Comparison of ENCODE assay signal across 1 cellular context in genomic region chr12:14843425-14843887, GRCh38.
TF ChIP-seq lines count a peak whose summit lies in the region.

A gene with protein sequence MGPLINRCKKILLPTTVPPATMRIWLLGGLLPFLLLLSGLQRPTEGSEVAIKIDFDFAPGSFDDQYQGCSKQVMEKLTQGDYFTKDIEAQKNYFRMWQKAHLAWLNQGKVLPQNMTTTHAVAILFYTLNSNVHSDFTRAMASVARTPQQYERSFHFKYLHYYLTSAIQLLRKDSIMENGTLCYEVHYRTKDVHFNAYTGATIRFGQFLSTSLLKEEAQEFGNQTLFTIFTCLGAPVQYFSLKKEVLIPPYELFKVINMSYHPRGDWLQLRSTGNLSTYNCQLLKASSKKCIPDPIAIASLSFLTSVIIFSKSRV (minus strand): TSS chr12:14843526. CDS start chr12:14843113, 413 bp downstream.

TF ChIP-seq in K562, 482 proteins besides CTCF, POLR2A, EP300 and RAD21:
- TF ChIP-seq, protein P1, sequence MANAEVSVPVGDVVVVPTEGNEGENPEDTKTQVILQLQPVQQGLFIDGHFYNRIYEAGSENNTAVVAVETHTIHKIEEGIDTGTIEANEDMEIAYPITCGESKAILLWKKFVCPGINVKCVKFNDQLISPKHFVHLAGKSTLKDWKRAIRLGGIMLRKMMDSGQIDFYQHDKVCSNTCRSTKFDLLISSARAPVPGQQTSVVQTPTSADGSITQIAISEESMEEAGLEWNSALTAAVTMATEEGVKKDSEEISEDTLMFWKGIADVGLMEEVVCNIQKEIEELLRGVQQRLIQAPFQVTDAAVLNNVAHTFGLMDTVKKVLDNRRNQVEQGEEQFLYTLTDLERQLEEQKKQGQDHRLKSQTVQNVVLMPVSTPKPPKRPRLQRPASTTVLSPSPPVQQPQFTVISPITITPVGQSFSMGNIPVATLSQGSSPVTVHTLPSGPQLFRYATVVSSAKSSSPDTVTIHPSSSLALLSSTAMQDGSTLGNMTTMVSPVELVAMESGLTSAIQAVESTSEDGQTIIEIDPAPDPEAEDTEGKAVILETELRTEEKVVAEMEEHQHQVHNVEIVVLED (CRISPR knock-in tag; IDR thresholded peaks at IDR 0.05): no peak
- 0 out of 2 replicates have a peak, but pooled peaks have one; percentile 17 for TF ChIP-seq FOSL1 (tag; conservative IDR thresholded peaks at IDR 0.05)
- 0 out of 2 replicates have a peak, but pooled peaks have one; percentile 29 for TF ChIP-seq SMARCE1 (IDR thresholded peaks at IDR 0.05)
- 0 out of 2 replicates have a peak, but pooled peaks have one; percentile 25 for TF ChIP-seq ZKSCAN1 (IDR thresholded peaks at IDR 0.05; ENCODE audit: low read depth, low read length)
- no peak for TF ChIP-seq JUNB (CRISPR knock-in tag; conservative IDR thresholded peaks at IDR 0.05)
- TF ChIP-seq ARID1B (IDR thresholded peaks at IDR 0.05): peak; percentile 84
- TF ChIP-seq ZNF766 (CRISPR knock-in tag; conservative IDR thresholded peaks at IDR 0.05): 0 out of 2 replicates have a peak, but pooled peaks have one; percentile 38
- no peak for TF ChIP-seq XRCC3 (IDR thresholded peaks at IDR 0.05)
- peak; percentile 63; the same call in 1 of the 2 replicates for TF ChIP-seq SMARCA4 (IDR thresholded peaks at IDR 0.05)
- peak; percentile 35; the same call in 1 of the 2 replicates for TF ChIP-seq MYNN (IDR thresholded peaks at IDR 0.05)
- TF ChIP-seq MYNN (CRISPR knock-in tag; IDR thresholded peaks at IDR 0.05): no peak
- TF ChIP-seq HMGN3 (IDR thresholded peaks at IDR 0.05; ENCODE audit: borderline replicate concordance, extremely low read depth, insufficient read length, low read depth, low read length): peak; percentile 36
- TF ChIP-seq ZNF24 (IDR thresholded peaks at IDR 0.05): no peak
- 0 out of 2 replicates have a peak, but pooled peaks have one; percentile 21 for TF ChIP-seq ATF7 (IDR thresholded peaks at IDR 0.05)
- TF ChIP-seq MIER1 (IDR thresholded peaks at IDR 0.05; ENCODE audit: low read depth): peak; percentile 40; the same call in 1 of the 2 replicates
- peak; percentile 86 for TF ChIP-seq CBFA2T3 (IDR thresholded peaks at IDR 0.05)
- 0 out of 2 replicates have a peak, but pooled peaks have one; percentile 28 for TF ChIP-seq MECOM (CRISPR knock-in tag; IDR thresholded peaks at IDR 0.05)
- TF ChIP-seq CBFA2T2 (conservative IDR thresholded peaks at IDR 0.05): peak; percentile 76
- no peak for TF ChIP-seq ZC3H4 (CRISPR knock-in tag; IDR thresholded peaks at IDR 0.05; ENCODE audit: borderline replicate concordance)
- TF ChIP-seq NFIC (IDR thresholded peaks at IDR 0.05): peak; percentile 35; the same call in 1 of the 2 replicates
- peak in 1 of 2 experiments; percentile 33; a peak in 1 of 4 replicates for TF ChIP-seq RCOR1 (IDR thresholded peaks at IDR 0.05; ENCODE audit: borderline replicate concordance in 1 of 2, low read depth in 2 of 2, low read length in 2 of 2)
- no peak for TF ChIP-seq ILF3 (IDR thresholded peaks at IDR 0.05; ENCODE audit: borderline replicate concordance)
- peak; percentile 40 to 64; a peak in 2 of 4 replicates for TF ChIP-seq TRIM24 (IDR thresholded peaks at IDR 0.05)
- TF ChIP-seq CCNT2 (IDR thresholded peaks at IDR 0.05; ENCODE audit: borderline replicate concordance, extremely low read depth, insufficient read length, low read depth, low read length): peak; percentile 66
- no peak for TF ChIP-seq FOXK2 (conservative IDR thresholded peaks at IDR 0.05 in 1 of 2, IDR thresholded peaks at IDR 0.05 in 1 of 2; ENCODE audit: low read depth in 2 of 2)
- TF ChIP-seq SMAD4 (CRISPR knock-in tag; conservative IDR thresholded peaks at IDR 0.05): peak; percentile 82
- peak; percentile 77 for TF ChIP-seq NCOR1 (IDR thresholded peaks at IDR 0.05)
- TF ChIP-seq POLR2AphosphoS2 (IDR thresholded peaks at IDR 0.05; ENCODE audit: low read length): no peak
- TF ChIP-seq TAL1 (IDR thresholded peaks at IDR 0.05): peak; percentile 71
- TF ChIP-seq NRF1 (conservative IDR thresholded peaks at IDR 0.05 in 1 of 2, IDR thresholded peaks at IDR 0.05 in 1 of 2): peak; percentile 77 to 81
- peak; percentile 80 for TF ChIP-seq CXXC5 (CRISPR knock-in tag; IDR thresholded peaks at IDR 0.05)
- peak; percentile 68 for TF ChIP-seq TCF3 (CRISPR knock-in tag; IDR thresholded peaks at IDR 0.05)
- TF ChIP-seq, protein P2, sequence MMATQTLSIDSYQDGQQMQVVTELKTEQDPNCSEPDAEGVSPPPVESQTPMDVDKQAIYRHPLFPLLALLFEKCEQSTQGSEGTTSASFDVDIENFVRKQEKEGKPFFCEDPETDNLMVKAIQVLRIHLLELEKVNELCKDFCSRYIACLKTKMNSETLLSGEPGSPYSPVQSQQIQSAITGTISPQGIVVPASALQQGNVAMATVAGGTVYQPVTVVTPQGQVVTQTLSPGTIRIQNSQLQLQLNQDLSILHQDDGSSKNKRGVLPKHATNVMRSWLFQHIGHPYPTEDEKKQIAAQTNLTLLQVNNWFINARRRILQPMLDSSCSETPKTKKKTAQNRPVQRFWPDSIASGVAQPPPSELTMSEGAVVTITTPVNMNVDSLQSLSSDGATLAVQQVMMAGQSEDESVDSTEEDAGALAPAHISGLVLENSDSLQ (IDR thresholded peaks at IDR 0.05): peak; percentile 42
- TF ChIP-seq, protein P3, sequence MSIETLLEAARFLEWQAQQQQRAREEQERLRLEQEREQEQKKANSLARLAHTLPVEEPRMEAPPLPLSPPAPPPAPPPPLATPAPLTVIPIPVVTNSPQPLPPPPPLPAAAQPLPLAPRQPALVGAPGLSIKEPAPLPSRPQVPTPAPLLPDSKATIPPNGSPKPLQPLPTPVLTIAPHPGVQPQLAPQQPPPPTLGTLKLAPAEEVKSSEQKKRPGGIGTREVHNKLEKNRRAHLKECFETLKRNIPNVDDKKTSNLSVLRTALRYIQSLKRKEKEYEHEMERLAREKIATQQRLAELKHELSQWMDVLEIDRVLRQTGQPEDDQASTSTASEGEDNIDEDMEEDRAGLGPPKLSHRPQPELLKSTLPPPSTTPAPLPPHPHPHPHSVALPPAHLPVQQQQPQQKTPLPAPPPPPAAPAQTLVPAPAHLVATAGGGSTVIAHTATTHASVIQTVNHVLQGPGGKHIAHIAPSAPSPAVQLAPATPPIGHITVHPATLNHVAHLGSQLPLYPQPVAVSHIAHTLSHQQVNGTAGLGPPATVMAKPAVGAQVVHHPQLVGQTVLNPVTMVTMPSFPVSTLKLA (conservative IDR thresholded peaks at IDR 0.05): 0 out of 4 replicates have a peak, but pooled peaks of 1 of the 2 experiments have one; percentile 14
- TF ChIP-seq ZNF644 (tag; IDR thresholded peaks at IDR 0.05; ENCODE audit: low read depth): 0 out of 2 replicates have a peak, but pooled peaks have one; percentile 38
- no peak for TF ChIP-seq ZNF76 (CRISPR knock-in tag; IDR thresholded peaks at IDR 0.05; ENCODE audit: borderline replicate concordance)
- TF ChIP-seq TEAD4 (IDR thresholded peaks at IDR 0.05; ENCODE audit: low read length): peak; percentile 80
- no peak for TF ChIP-seq TEAD4 (CRISPR knock-in tag; IDR thresholded peaks at IDR 0.05; ENCODE audit: borderline replicate concordance)
- peak; percentile 64 for TF ChIP-seq MTA2 (IDR thresholded peaks at IDR 0.05; ENCODE audit: low read depth)
- TF ChIP-seq EHMT2 (IDR thresholded peaks at IDR 0.05): 0 out of 2 replicates have a peak, but pooled peaks have one; percentile 15
- no peak for TF ChIP-seq MCM3 (IDR thresholded peaks at IDR 0.05)
- peak; percentile 20; the same call in 1 of the 2 replicates for TF ChIP-seq L3MBTL2 (IDR thresholded peaks at IDR 0.05)
- no peak for TF ChIP-seq PBX2 (CRISPR knock-in tag; IDR thresholded peaks at IDR 0.05; ENCODE audit: low read depth)
- TF ChIP-seq PBX2 (tag; conservative IDR thresholded peaks at IDR 0.05; ENCODE audit: low read depth): 0 out of 2 replicates have a peak, but pooled peaks have one; percentile 15
- peak; percentile 63 for TF ChIP-seq DPF2 (IDR thresholded peaks at IDR 0.05)
- TF ChIP-seq NCOA6 (IDR thresholded peaks at IDR 0.05): no peak
- peak; percentile 19 for TF ChIP-seq MEIS2 (IDR thresholded peaks at IDR 0.05; ENCODE audit: partially characterized antibody)
- 0 out of 2 replicates have a peak, but pooled peaks have one; percentile 26 for TF ChIP-seq MTA3 (IDR thresholded peaks at IDR 0.05; ENCODE audit: borderline replicate concordance)
- 0 out of 2 replicates have a peak, but pooled peaks have one; percentile 14 for TF ChIP-seq MYC (IDR thresholded peaks at IDR 0.05; ENCODE audit: low read depth, low read length)
- TF ChIP-seq MYC (CRISPR knock-in tag; IDR thresholded peaks at IDR 0.05; ENCODE audit: borderline replicate concordance, low read depth): no peak
- TF ChIP-seq SOX6 (IDR thresholded peaks at IDR 0.05): peak; percentile 47; the same call in 1 of the 2 replicates
- TF ChIP-seq ZNF347 (CRISPR knock-in tag; IDR thresholded peaks at IDR 0.05; ENCODE audit: low read depth): no peak
- no peak for TF ChIP-seq SP2 (IDR thresholded peaks at IDR 0.05; ENCODE audit: extremely low read depth, low read depth, low read length, poor library complexity, severe bottlenecking)
- TF ChIP-seq KLF16 (IDR thresholded peaks at IDR 0.05): peak; percentile 65
- no peak for TF ChIP-seq ZNF436 (CRISPR knock-in tag; IDR thresholded peaks at IDR 0.05)
- no peak for TF ChIP-seq HINFP (tag; conservative IDR thresholded peaks at IDR 0.05; ENCODE audit: low read depth)
